Comparison of ENCODE assay signal across 18 cellular contexts in the genomic region with DNA sequence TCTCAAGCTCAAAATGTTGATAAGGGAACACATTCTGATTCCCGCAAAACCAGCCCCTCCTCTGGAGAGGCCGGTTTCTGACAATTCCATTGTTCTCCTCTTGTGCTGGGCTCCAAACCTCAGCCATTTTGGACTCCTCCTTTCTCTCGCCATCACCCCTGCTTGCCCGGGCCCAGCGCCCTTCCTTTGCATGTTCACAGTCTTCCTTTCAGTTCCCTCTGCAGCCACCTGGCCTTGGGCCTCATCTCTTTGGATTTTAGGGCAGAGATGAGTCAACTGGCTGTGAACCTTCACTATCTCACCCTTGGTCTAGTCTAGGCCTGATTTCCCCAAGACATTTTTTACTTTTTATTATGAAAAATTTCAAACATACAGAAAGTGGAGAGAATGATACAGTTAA.
DNase-seq lines count a peak whose midpoint lies in the region; ATAC-seq and TF ChIP-seq lines count a peak whose summit lies in the region.
"Had no signal": no experiment of that assay in that cellular context is flagged by ENCODE, and none has a peak within 500 bp of the region (broad histone marks: within the 10 kb centered on the region; RNA-seq: fewer than 3 reads in every experiment).

No MANE protein-coding gene starts in this region.

- no peak overlapping the region for H3K4me3 Mint-ChIP-seq in glutamatergic neuron (ENCODE audit: unreplicated experiment)
- no peak overlapping the region for H3K4me3 Mint-ChIP-seq in activated CD8-positive, alpha-beta T cell treated with anti-CD3 and anti-CD28 coated beads, Interleukin-2, amount 10 ng/mL, durations not matched to agents 7 days and 5 days
- H3K4me3 Mint-ChIP-seq: H9 had no signal

- H3K9me3 Mint-ChIP-seq in glutamatergic neuron (ENCODE audit: unreplicated experiment), result no peaks in the 10 kb centered on the region
- H3K9me3 Mint-ChIP-seq in activated CD8-positive, alpha-beta T cell treated with anti-CD3 and anti-CD28 coated beads, Interleukin-2, amount 10 ng/mL, durations not matched to agents 7 days and 5 days (ENCODE audit: insufficient read depth), result no peaks in the 10 kb centered on the region
- H3K9me3 Mint-ChIP-seq: H9 had no signal

- H3K27me3 Mint-ChIP-seq in glutamatergic neuron (ENCODE audit: unreplicated experiment), result no peaks in the 10 kb centered on the region
- H3K27me3 Mint-ChIP-seq in activated CD8-positive, alpha-beta T cell treated with anti-CD3 and anti-CD28 coated beads, Interleukin-2, amount 10 ng/mL, durations not matched to agents 7 days and 5 days (ENCODE audit: low read depth), result peaks cover under 1% of the 10 kb centered on the region

- no peaks in the 10 kb centered on the region for H3K4me1 Mint-ChIP-seq in glutamatergic neuron (ENCODE audit: low read depth, unreplicated experiment)
- no peaks in the 10 kb centered on the region for H3K4me1 Mint-ChIP-seq in activated CD8-positive, alpha-beta T cell treated with anti-CD3 and anti-CD28 coated beads, Interleukin-2, amount 10 ng/mL, durations not matched to agents 7 days and 5 days (ENCODE audit: low read depth)

- no peak overlapping the region for H3K4me3 ChIP-seq in GM12865 (ENCODE audit: low read depth, low read length)
- H3K4me3 ChIP-seq: A549, breast epithelium, mucosa of descending colon, tibial artery had no signal

- peak; percentile 87 for ATAC-seq in GM19351 (IDR thresholded peaks at IDR 0.05; ENCODE audit: unreplicated experiment)
- ATAC-seq in HG02678 (IDR thresholded peaks at IDR 0.05; ENCODE audit: unreplicated experiment), result peak; percentile 78
- peak; percentile 73 for ATAC-seq in HG03439 (IDR thresholded peaks at IDR 0.05; ENCODE audit: unreplicated experiment)
- no peak for ATAC-seq in activated CD8-positive, alpha-beta T cell treated with anti-CD3 and anti-CD28 coated beads, Interleukin-2, amount 10 ng/mL, durations not matched to agents 7 days and 5 days
- ATAC-seq: A549, mucosa of descending colon had no signal

- no peak overlapping the region for H3K27ac Mint-ChIP-seq in glutamatergic neuron (ENCODE audit: unreplicated experiment)
- no peak overlapping the region for H3K27ac Mint-ChIP-seq in activated CD8-positive, alpha-beta T cell treated with anti-CD3 and anti-CD28 coated beads, Interleukin-2, amount 10 ng/mL, durations not matched to agents 7 days and 5 days

- CTCF ChIA-PET in activated CD8-positive, alpha-beta T cell treated with anti-CD3 and anti-CD28 coated beads, Interleukin-2, amount 10 ng/mL, durations not matched to agents 7 days and 5 days (lab: Charles Lee), result interaction anchor here (3.0 kb wide), 1 partner anchor 13 kb away, joined by 21 read pairs; no protein-coding TSS in a partner anchor

- no peaks in the 10 kb centered on the region for H3K36me3 Mint-ChIP-seq in glutamatergic neuron (ENCODE audit: unreplicated experiment)
- no peaks in the 10 kb centered on the region for H3K36me3 Mint-ChIP-seq in activated CD8-positive, alpha-beta T cell treated with anti-CD3 and anti-CD28 coated beads, Interleukin-2, amount 10 ng/mL, durations not matched to agents 7 days and 5 days (ENCODE audit: low read depth)

- DNase-seq in GM12865 (ENCODE audit: low read depth) (peak; percentile 71), glutamatergic neuron (no peak), NCI-H1048 (lab: John Stamatoyannopoulos, UW) (no peak), SIG-M5 treated with dmso at 0.1 percent for 504 hours (lab: John Stamatoyannopoulos, UW; ENCODE audit: unreplicated experiment) (no peak)
- no peak for DNase-seq in activated CD8-positive, alpha-beta T cell treated with anti-CD3 and anti-CD28 coated beads, Interleukin-2, amount 10 ng/mL, durations not matched to agents 7 days and 5 days
- DNase-seq: activated naive CD4-positive, alpha-beta T cell; H9; kidney; mucosa of descending colon; NCI-H1436 treated with DMSO at 0.1 percent for 48 hours; NCI-H69; Right ventricle myocardium superior; tibial artery had no signal

- TF ChIP-seq CTCF in GM12865 (IDR thresholded peaks at IDR 0.05; ENCODE audit: insufficient read depth, low read depth, low read length, missing control alignments), result no peak
- TF ChIP-seq CTCF in glutamatergic neuron (IDR thresholded peaks at IDR 0.05; ENCODE audit: partially characterized antibody, unreplicated experiment), result no peak

- POLR2A ChIA-PET in activated CD8-positive, alpha-beta T cell treated with anti-CD3 and anti-CD28 coated beads, Interleukin-2, amount 10 ng/mL, durations not matched to agents 7 days and 5 days (lab: Charles Lee), result no interaction called here
